In the genomic region with DNA sequence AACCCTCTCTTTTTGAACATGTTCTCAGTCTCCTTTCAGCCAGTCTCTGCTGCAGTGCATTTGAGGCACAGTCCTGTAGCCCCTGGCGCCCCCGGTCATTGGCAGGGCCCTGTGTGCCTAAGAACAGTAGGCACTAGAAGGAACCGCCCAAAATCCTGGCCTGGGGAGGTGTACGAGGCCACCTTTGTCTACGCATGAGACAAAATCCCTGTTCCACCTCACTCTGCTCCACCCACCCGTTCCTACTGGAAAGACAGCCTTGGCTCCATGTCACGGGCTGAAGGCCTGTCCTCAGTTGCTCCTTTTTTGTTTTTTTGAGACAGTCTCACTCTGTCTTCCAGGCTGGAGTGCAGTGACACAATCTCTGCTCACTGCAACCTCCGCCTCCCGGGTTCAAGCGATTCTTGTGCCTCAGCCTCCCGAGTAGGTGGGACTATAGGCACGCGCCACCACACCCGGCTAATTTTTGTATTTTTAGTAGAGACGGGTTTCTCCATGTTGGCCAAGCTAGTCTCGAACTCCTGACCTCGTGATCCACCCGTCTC, we compare ENCODE assay signal across 6 cellular contexts. TPM values are rescaled to one million over a fixed set of nuclear protein-coding genes. Genes with fewer than 3 reads are reported as not detected.
DNase-seq lines count a peak whose midpoint lies in the region; ATAC-seq and TF ChIP-seq lines count a peak whose summit lies in the region.
"Not testable (repeated sequence)": the region's sequence is repeated elsewhere in the genome, so short reads cannot be mapped to it uniquely, and the experiment has no call there.

No MANE protein-coding gene starts in this region.

- H3K27ac ChIP-seq in CD4-positive, alpha-beta T cell (ENCODE audit: low read depth, low read length): peak overlapping the region; percentile 32
- H3K27ac ChIP-seq in MM.1S (ENCODE audit: low read length) (peak overlapping the region; percentile 88), SU-DHL-6 (ENCODE audit: low read depth, low read length) (peak overlapping the region; percentile 98), spleen (peak overlapping the region; percentile 58 to 83 (median 67))

- CTCF ChIA-PET in CD4-positive, alpha-beta T cell (lab: Charles Lee): not testable (repeated sequence)
- CTCF ChIA-PET in activated naive CD4-positive, alpha-beta T cell treated with anti-CD3 and anti-CD28 coated beads for 36 hours (lab: Charles Lee): interaction anchor here (0.6 to 0.8 kb wide), 2 partner anchors 10 to 320 kb away, joined by 3 read pairs; no protein-coding TSS in a partner anchor

- not testable (repeated sequence) for H3K36me3 ChIP-seq in MM.1S (replicated peaks; ENCODE audit: insufficient read depth, low read length); SU-DHL-6 (ENCODE audit: low read length)
- peaks cover 0 to 65% (median 32%) of the 10 kb centered on the region in 6 donors for H3K36me3 ChIP-seq in spleen

- TF ChIP-seq CTCF in CD4-positive, alpha-beta T cell (IDR thresholded peaks at IDR 0.05); MM.1S (IDR thresholded peaks at IDR 0.05; ENCODE audit: low read length); SU-DHL-6 (IDR thresholded peaks at IDR 0.05; ENCODE audit: insufficient read depth, low read length, poor library complexity, severe bottlenecking); spleen (IDR thresholded peaks at IDR 0.05 in 8 of 11, conservative IDR thresholded peaks at IDR 0.05 in 3 of 11): not testable (repeated sequence)

- not testable (repeated sequence) for H3K9me2 ChIP-seq in MM.1S (replicated peaks; ENCODE audit: insufficient read depth, low read length); SU-DHL-6 (replicated peaks; ENCODE audit: insufficient read depth, low read length)

- not testable (repeated sequence) for H3K4me3 Mint-ChIP-seq in CD4-positive, alpha-beta T cell
- peak overlapping the region; percentile 17 for H3K4me3 Mint-ChIP-seq in activated naive CD4-positive, alpha-beta T cell treated with anti-CD3 and anti-CD28 coated beads for 36 hours

- not testable (repeated sequence) for TF ChIP-seq POLR2A in spleen (IDR thresholded peaks at IDR 0.05)

- intact Hi-C loops in CD4-positive, alpha-beta T cell (cut with DNase I, micrococcal nuclease): loop anchor here in 1 of 2 experiments (10.0 kb wide), 1 partner anchor 75 kb away; a partner anchor contains a TSS
- intact Hi-C loops in activated naive CD4-positive, alpha-beta T cell treated with anti-CD3 and anti-CD28 coated beads for 36 hours (cut with micrococcal nuclease); head of caudate nucleus (cut with DNase I); spleen (cut with DNase I; ENCODE audit: low total_unique reads): not testable (repeated sequence)

- not testable (repeated sequence) for H3K9me3 ChIP-seq in CD4-positive, alpha-beta T cell (ENCODE audit: control insufficient read depth, low read length); MM.1S (replicated peaks; ENCODE audit: insufficient read depth, low read length); SU-DHL-6 (ENCODE audit: insufficient read depth, low read length)
- peaks cover 0 to 12% (median 11%) of the 10 kb centered on the region in 8 donors for H3K9me3 ChIP-seq in spleen

- H3K9ac ChIP-seq in MM.1S (ENCODE audit: low read length) (peak overlapping the region; percentile 28; the same call in 1 of the 2 replicates), SU-DHL-6 (ENCODE audit: low read length) (peak overlapping the region; percentile 35)

- H3K79me2 ChIP-seq in MM.1S (ENCODE audit: low read length): peaks cover 47% of the 10 kb centered on the region
- H3K79me2 ChIP-seq in SU-DHL-6 (ENCODE audit: insufficient read depth, low read length): peaks cover 16% of the 10 kb centered on the region

- H3K4me1 ChIP-seq in MM.1S (ENCODE audit: low read length): peaks cover 60% of the 10 kb centered on the region
- H3K4me1 ChIP-seq in spleen: peaks cover 12 to 63% (median 46%) of the 10 kb centered on the region in 6 donors

- POLR2A ChIA-PET in CD4-positive, alpha-beta T cell (lab: Charles Lee): interaction anchor here (0.7 to 5.0 kb wide), 3 partner anchors 21 to 105 kb away, joined by 3 to 27 read pairs (median 3); a partner anchor contains a TSS

- WGBS in spleen, 5 donors: 69 to 72% (median 71%) methylated on average over 18 of the region's 18 CpGs

- H3K36me3 Mint-ChIP-seq in CD4-positive, alpha-beta T cell (ENCODE audit: low read depth): peaks cover 45% of the 10 kb centered on the region
- peaks cover 30% of the 10 kb centered on the region for H3K36me3 Mint-ChIP-seq in activated naive CD4-positive, alpha-beta T cell treated with anti-CD3 and anti-CD28 coated beads for 36 hours (ENCODE audit: low read depth)

- H3K27me3 Mint-ChIP-seq in CD4-positive, alpha-beta T cell; activated naive CD4-positive, alpha-beta T cell treated with anti-CD3 and anti-CD28 coated beads for 36 hours (ENCODE audit: low read depth): not testable (repeated sequence)

- H4K20me1 ChIP-seq in MM.1S (ENCODE audit: insufficient read depth, low read length); SU-DHL-6 (ENCODE audit: low read depth, low read length): not testable (repeated sequence)

- not testable (repeated sequence) for DNase-seq in CD4-positive, alpha-beta T cell; MM.1S; activated naive CD4-positive, alpha-beta T cell treated with anti-CD3 and anti-CD28 coated beads for 36 hours; spleen
- DNase-seq in head of caudate nucleus: peak in 24 of 42 donors; percentile 32 to 82 (median 59)

- peaks cover 37% of the 10 kb centered on the region for H3K4me1 Mint-ChIP-seq in CD4-positive, alpha-beta T cell (ENCODE audit: low read depth)
- H3K4me1 Mint-ChIP-seq in activated naive CD4-positive, alpha-beta T cell treated with anti-CD3 and anti-CD28 coated beads for 36 hours (ENCODE audit: low read depth): peaks cover 15% of the 10 kb centered on the region

- H3K9me3 Mint-ChIP-seq in CD4-positive, alpha-beta T cell; activated naive CD4-positive, alpha-beta T cell treated with anti-CD3 and anti-CD28 coated beads for 36 hours: not testable (repeated sequence)

- peaks cover 54% of the 10 kb centered on the region for H3F3A ChIP-seq in MM.1S (ENCODE audit: insufficient read depth, low read length)
- peaks cover 53% of the 10 kb centered on the region for H3F3A ChIP-seq in SU-DHL-6 (ENCODE audit: insufficient read depth)

- peak overlapping the region; percentile 35; the same call in 1 of the 2 replicates for H3K4me2 ChIP-seq in MM.1S (ENCODE audit: low read depth, low read length)
- H3K4me2 ChIP-seq in SU-DHL-6 (ENCODE audit: low read depth, low read length, poor library complexity, severe bottlenecking): peak overlapping the region; percentile 55

- H2AFZ ChIP-seq in MM.1S (ENCODE audit: low read length); SU-DHL-6 (ENCODE audit: low read depth, low read length, severe bottlenecking): not testable (repeated sequence)

- not testable (repeated sequence) for H3K27me3 ChIP-seq in CD4-positive, alpha-beta T cell (ENCODE audit: control insufficient read depth, insufficient read depth, low read length); MM.1S (replicated peaks; ENCODE audit: insufficient read depth, low read length); SU-DHL-6 (ENCODE audit: low read length); spleen (replicated peaks in 1 of 7)

- ATAC-seq in CD4-positive, alpha-beta T cell (ENCODE audit: poor library complexity): not testable (repeated sequence)

- not testable (repeated sequence) for H3K4me3 ChIP-seq in MM.1S (ENCODE audit: low read length); SU-DHL-6 (ENCODE audit: insufficient read depth, low read length, poor library complexity, severe bottlenecking)
- H3K4me3 ChIP-seq in spleen: peak overlapping the region in 1 of 8 donors; percentile 19

- H3K27ac Mint-ChIP-seq in CD4-positive, alpha-beta T cell; activated naive CD4-positive, alpha-beta T cell treated with anti-CD3 and anti-CD28 coated beads for 36 hours: not testable (repeated sequence)

RNA-seq across cellular contexts. Expression of a gene that starts 6.2 kb away (rescaled TPM):
- total RNA-seq in CD4-positive, alpha-beta T cell: 100 to 1,000 TPM; 149 to 165 TPM
- 1 to 10 TPM; 3.1 to 4.1 TPM for total RNA-seq in activated naive CD4-positive, alpha-beta T cell treated with anti-CD3 and anti-CD28 coated beads for 36 hours
- total RNA-seq in spleen: 10 to 100 TPM; 24.0 to 93.4 (median 39.0) TPM
- 10 to 100 TPM; 56.2 to 96.6 (median 80.4) TPM for polyA plus RNA-seq in spleen

RNA-seq across cellular contexts. Expression of a gene that starts 9.3 kb away (rescaled TPM):
- total RNA-seq in CD4-positive, alpha-beta T cell: 100 to 1,000 TPM; 123 to 125 TPM
- 10 to 100 TPM; 22.4 to 24.8 TPM for total RNA-seq in activated naive CD4-positive, alpha-beta T cell treated with anti-CD3 and anti-CD28 coated beads for 36 hours
- total RNA-seq in spleen: 100 to 1,000 TPM in 1 of 7 donors, 10 to 100 TPM in 6; 39.9 to 107 (median 64.8) TPM
- polyA plus RNA-seq in spleen: 10 to 100 TPM; 27.5 to 44.0 (median 34.3) TPM

RNA-seq across cellular contexts. Expression of a gene that starts 22.4 kb away (rescaled TPM):
- total RNA-seq in CD4-positive, alpha-beta T cell: 10 to 100 TPM; 28.2 to 33.4 TPM
- 10 to 100 TPM; 15.3 to 18.0 TPM for total RNA-seq in activated naive CD4-positive, alpha-beta T cell treated with anti-CD3 and anti-CD28 coated beads for 36 hours
- total RNA-seq in spleen: 10 to 100 TPM; 23.6 to 45.7 (median 38.1) TPM
- 10 to 100 TPM; 27.6 to 72.8 (median 50.0) TPM for polyA plus RNA-seq in spleen

RNA-seq across cellular contexts. Expression of a gene that starts 22.5 kb away (rescaled TPM):
- 10 to 100 TPM; 34.5 to 35.7 TPM for total RNA-seq in CD4-positive, alpha-beta T cell
- 10 to 100 TPM; 45.6 to 49.2 TPM for total RNA-seq in activated naive CD4-positive, alpha-beta T cell treated with anti-CD3 and anti-CD28 coated beads for 36 hours
- total RNA-seq in spleen: 10 to 100 TPM; 36.7 to 84.2 (median 60.8) TPM
- polyA plus RNA-seq in spleen: 100 to 1,000 TPM in 1 of 3 donors, 10 to 100 TPM in 2; 64.5 to 118 (median 83.8) TPM

RNA-seq across cellular contexts. Expression of a gene that starts 33.8 kb away (rescaled TPM):
- 1 to 10 TPM; 2.5 to 2.6 TPM for total RNA-seq in CD4-positive, alpha-beta T cell
- not detected for total RNA-seq in activated naive CD4-positive, alpha-beta T cell treated with anti-CD3 and anti-CD28 coated beads for 36 hours
- 100 to 1,000 TPM in 1 of 7 donors, 10 to 100 TPM in 5, 1 to 10 TPM in 1; 8.9 to 104 (median 41.0) TPM for total RNA-seq in spleen
- 10 to 100 TPM; 12.3 to 28.1 (median 23.8) TPM for polyA plus RNA-seq in spleen

Comparison
In these comparisons a context has a peak if more than half of its experiments do, and no peak if none do; other contexts are left out.
1. H3K27ac ChIP-seq: peak in every context shown above with its lines; median percentile 98 in SU-DHL-6; 88 in MM.1S; 67 in spleen; 32 in CD4-positive, alpha-beta T cell.
2. RNA of a gene that starts 6.2 kb away (total RNA-seq): 149 to 165 TPM in CD4-positive, alpha-beta T cell and 24.0 to 93.4 TPM in spleen; 3.1 to 4.1 TPM in activated naive CD4-positive, alpha-beta T cell treated with anti-CD3 and anti-CD28 coated beads for 36 hours; every median in the first group is over 4 times any median in the second.